ENCODE assay signal across 2 cellular contexts in the genomic region with DNA sequence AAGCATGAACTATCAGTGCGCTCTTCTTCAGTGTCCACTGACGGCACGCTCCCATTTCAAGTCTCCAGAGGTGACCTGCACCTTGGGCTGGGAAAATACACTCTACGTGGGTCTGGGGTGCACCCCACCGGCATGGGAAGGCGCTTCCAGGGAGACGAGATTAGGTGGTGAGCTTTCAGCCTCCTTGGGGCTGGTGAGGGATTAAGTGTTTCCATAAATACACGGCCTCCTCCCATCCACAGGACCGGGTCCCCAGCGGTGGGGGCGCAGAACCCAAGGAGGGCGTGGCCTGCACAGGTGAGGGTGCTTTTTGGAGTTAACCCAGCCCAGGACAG.
TF ChIP-seq lines count a peak whose summit lies in the region.

No MANE protein-coding gene starts in this region.

TF ChIP-seq in IMR-90, 13 proteins besides CTCF, POLR2A, EP300 and RAD21:
- TF ChIP-seq BHLHE40 (IDR thresholded peaks at IDR 0.05; ENCODE audit: low read depth, low read length) (no peak), ELK1 (IDR thresholded peaks at IDR 0.05; ENCODE audit: borderline replicate concordance, low read depth, low read length) (no peak)

TF ChIP-seq in H1, 55 proteins besides CTCF, POLR2A, EP300 and RAD21:
- TF ChIP-seq KDM1A (IDR thresholded peaks at IDR 0.05; ENCODE audit: borderline replicate concordance, low read length) (no peak), FOSL1 (IDR thresholded peaks at IDR 0.05; ENCODE audit: insufficient read depth, low read depth, low read length) (no peak), SP4 (IDR thresholded peaks at IDR 0.05; ENCODE audit: low read length) (no peak), BRCA1 (IDR thresholded peaks at IDR 0.05; ENCODE audit: low read depth, low read length) (no peak), GABPA (IDR thresholded peaks at IDR 0.05; ENCODE audit: borderline replicate concordance, insufficient read depth, low read length) (no peak), CBX5 (IDR thresholded peaks at IDR 0.05; ENCODE audit: low read depth, low read length) (no peak)
